In genomic region chr1:212609701-212610574, GRCh38 we compare ENCODE assay signal across 8 cellular contexts. TPM values are rescaled to one million over a fixed set of nuclear protein-coding genes. Genes with fewer than 3 reads are reported as not detected.
DNase-seq lines count a peak whose midpoint lies in the region; ATAC-seq and TF ChIP-seq lines count a peak whose summit lies in the region.

No MANE protein-coding gene starts in this region.

- no peaks in the 10 kb centered on the region for H3K9me3 ChIP-seq in HUES6 (ENCODE audit: control insufficient read depth, insufficient read depth, low read depth, low read length)

- H3K27me3 Mint-ChIP-seq in Calu3 (ENCODE audit: unreplicated experiment) (peaks cover 50% of the 10 kb centered on the region), memory B cell (peaks cover 20% of the 10 kb centered on the region)

- no peaks in the 10 kb centered on the region for H3K9me3 Mint-ChIP-seq in Calu3 (ENCODE audit: low read depth, unreplicated experiment)
- no peaks in the 10 kb centered on the region for H3K9me3 Mint-ChIP-seq in memory B cell

- peaks cover 52% of the 10 kb centered on the region for H3K36me3 Mint-ChIP-seq in Calu3 (ENCODE audit: insufficient read depth, unreplicated experiment)
- H3K36me3 Mint-ChIP-seq in memory B cell, result no peaks in the 10 kb centered on the region

- H3K4me1 Mint-ChIP-seq in Calu3 (ENCODE audit: low read depth, unreplicated experiment), result peaks cover 36% of the 10 kb centered on the region
- peaks cover 12% of the 10 kb centered on the region for H3K4me1 Mint-ChIP-seq in memory B cell

- H3K27ac Mint-ChIP-seq in Calu3 (ENCODE audit: unreplicated experiment), result peak overlapping the region; percentile 95
- H3K27ac Mint-ChIP-seq in memory B cell, result no peak overlapping the region

- peaks cover 4% of the 10 kb centered on the region for H3K36me3 ChIP-seq in HUES6 (ENCODE audit: control insufficient read depth, insufficient read depth, low read length)

- in situ Hi-C loops in astrocyte of the spinal cord (cut with HindIII; ENCODE audit: low sequenced_read_pairs), result no loop called here

- peak overlapping the region; percentile 82 for H3K4me3 Mint-ChIP-seq in Calu3 (ENCODE audit: low read depth, unreplicated experiment)
- peak overlapping the region; percentile 97 for H3K4me3 Mint-ChIP-seq in memory B cell

- DNase-seq in Calu3, result no peak
- no peak for DNase-seq in astrocyte of the spinal cord (ENCODE audit: low read depth, low spot score)
- no peak for DNase-seq in memory B cell (ENCODE audit: low spot score in 2 of 2)
- DNase-seq in midbrain (lab: John Stamatoyannopoulos, UW), result no peak

- H3K27me3 ChIP-seq in HUES6 (ENCODE audit: control insufficient read depth, insufficient read depth, low read length), result peaks cover 43% of the 10 kb centered on the region

- CTCF ChIA-PET in Calu3 (lab: Charles Lee), result interaction anchor here (0.6 to 2.4 kb wide), 7 partner anchors 9 to 161 kb away, joined by 4 to 34 read pairs (median 8); no protein-coding TSS in a partner anchor

- ATAC-seq in memory B cell (ENCODE audit: low read depth), result no peak
- ATAC-seq in GM18868 (IDR thresholded peaks at IDR 0.05; ENCODE audit: unreplicated experiment), result no peak
- ATAC-seq in HG02610 (IDR thresholded peaks at IDR 0.05; ENCODE audit: unreplicated experiment), result no peak
- no peak for ATAC-seq in HG02870 (IDR thresholded peaks at IDR 0.05; ENCODE audit: unreplicated experiment)

- H3K9ac ChIP-seq in HUES6 (ENCODE audit: low read length), result peak overlapping the region; percentile 93

- H3K4me1 ChIP-seq in HUES6 (ENCODE audit: control insufficient read depth, insufficient read depth, low read length), result peaks cover 61% of the 10 kb centered on the region

- intact Hi-C loops in Calu3 (cut with micrococcal nuclease; ENCODE audit: unreplicated experiment), result loop anchor here (1.0 kb wide), 1 partner anchor 124 kb away; no protein-coding TSS in a partner anchor

- TF ChIP-seq CTCF in Calu3 (IDR thresholded peaks at IDR 0.05; ENCODE audit: unreplicated experiment), result peak; percentile 7
- TF ChIP-seq CTCF in astrocyte of the spinal cord (IDR thresholded peaks at IDR 0.05; ENCODE audit: low read depth, low read length), result no peak

- TSS peak; percentile 28 for BruUV-seq in Calu3 (replicated peaks; lab: Mats Ljungman, UMichigan)

- H3K27ac ChIP-seq in HUES6 (ENCODE audit: low read depth, low read length), result no peak overlapping the region; the same call in 1 of the 2 replicates

- H3K4me3 ChIP-seq in HUES6 (ENCODE audit: low read depth, low read length), result peak overlapping the region; percentile 90
- H3K4me3 ChIP-seq in astrocyte of the spinal cord (ENCODE audit: low read depth, low read length), result peak overlapping the region; percentile 87

RNA-seq across cellular contexts. Expression of gene ATF3, which starts 1.4 kb away (rescaled TPM):
- 11.1 and 13.0 TPM in 2 replicates for total RNA-seq in Calu3 (2022)
